27 cellular contexts compared by ENCODE assay signal in the genomic region with DNA sequence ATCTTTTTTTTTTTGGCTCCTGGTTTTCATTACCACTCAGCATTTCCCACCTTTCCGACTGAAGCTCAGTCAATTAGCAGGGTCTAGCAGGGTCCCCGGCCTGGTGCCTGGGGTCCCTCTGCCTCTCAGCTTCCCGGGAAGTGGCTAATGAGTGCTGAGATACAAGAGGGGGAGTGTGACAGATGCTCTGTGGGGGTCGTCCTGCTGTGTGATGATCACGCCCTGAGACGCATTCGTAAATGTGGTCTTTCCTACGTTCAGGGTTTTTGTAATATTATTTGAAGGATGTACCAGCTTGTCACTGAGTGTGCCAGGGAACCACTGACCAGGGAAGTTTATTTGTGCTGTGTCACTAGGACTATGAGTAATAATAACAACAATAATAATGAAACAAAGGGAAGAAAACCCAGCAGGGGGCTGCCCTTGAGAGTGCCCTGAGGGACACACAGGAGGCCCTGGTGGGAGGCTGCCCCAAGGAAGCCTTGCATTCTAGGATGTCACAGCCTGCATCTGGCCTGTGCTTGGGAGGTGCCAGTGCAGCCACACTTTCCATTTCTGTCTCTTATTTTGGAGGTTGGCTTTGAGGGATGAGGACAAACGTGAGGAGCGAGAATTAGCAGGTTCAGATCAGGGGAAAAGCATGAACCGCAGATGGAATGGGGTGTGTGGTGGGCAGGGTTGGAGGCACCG.
DNase-seq lines count a peak whose midpoint lies in the region; ATAC-seq, FAIRE-seq and TF ChIP-seq lines count a peak whose summit lies in the region.
"Had no signal": no experiment of that assay in that cellular context is flagged by ENCODE, and none has a peak within 500 bp of the region (broad histone marks: within the 10 kb centered on the region; RNA-seq: fewer than 3 reads in every experiment).

No MANE protein-coding gene starts in this region.

- BruUV-seq in HepG2 (replicated peaks; lab: Mats Ljungman, UMichigan), result no TSS peak

- no peak for TF ChIP-seq RAD21 in HepG2 (CRISPR knock-in tag; IDR thresholded peaks at IDR 0.05)

- no peak overlapping the region for H3K27ac Mint-ChIP-seq in activated T-cell treated with anti-CD3 and anti-CD28 coated beads, Interleukin-2, amount 50 U/mL, for 24 hours
- peak overlapping the region; percentile 58 for H3K27ac Mint-ChIP-seq in type B pancreatic cell
- H3K27ac Mint-ChIP-seq: activated T-helper 1 cell treated with anti-CD3 and anti-CD28 coated beads, Interleukin-12 subunit alpha, Interleukin-12 subunit beta, Interleukin-2, Interleukin-4 antibody, amounts not matched to agents 30 ng/mL and 10 ng/mL and 1 ng/mL, durations not matched to agents 14 hours and 24 hours and 36 hours; progenitor cell of endocrine pancreas; T-cell had no signal

- no peaks in the 10 kb centered on the region for H3K4me1 Mint-ChIP-seq in activated T-cell treated with anti-CD3 and anti-CD28 coated beads, Interleukin-2, amount 50 U/mL, for 24 hours (ENCODE audit: low read depth)
- no peaks in the 10 kb centered on the region for H3K4me1 Mint-ChIP-seq in activated T-cell treated with anti-CD3 and anti-CD28 coated beads, Interleukin-2, amount 50 U/mL, for 4 hours (ENCODE audit: low read depth)
- H3K4me1 Mint-ChIP-seq in type B pancreatic cell (ENCODE audit: unreplicated experiment), result peaks cover 14% of the 10 kb centered on the region
- H3K4me1 Mint-ChIP-seq: T-cell had no signal

- no peaks in the 10 kb centered on the region for H3K9me3 ChIP-seq in HepG2 (ENCODE audit: low read length)
- H3K9me3 ChIP-seq in prostate gland, result no peaks in the 10 kb centered on the region

- ATAC-seq in activated T-cell treated with anti-CD3 and anti-CD28 coated beads, Interleukin-2, amount 50 U/mL, for 4 hours, result no peak
- ATAC-seq in HepG2, result peak; percentile 15; the same call in 2 of the 3 replicates
- ATAC-seq: T-cell had no signal

- no peaks in the 10 kb centered on the region for H3K79me2 ChIP-seq in HepG2 (ENCODE audit: insufficient read depth, low read length)

- no peak overlapping the region for H3K9ac ChIP-seq in HepG2 (ENCODE audit: insufficient read depth, low read depth, low read length)
- H3K9ac ChIP-seq: KMS-11 had no signal

- WGBS in HepG2 (ENCODE audit: low lambda C conversion rate), result 32% methylated on average over 12 of the region's 12 CpGs
- WGBS in prostate gland, result 80% methylated on average over 12 of the region's 12 CpGs

- peak overlapping the region; percentile 29 for H3K4me2 ChIP-seq in HepG2 (ENCODE audit: low read depth, low read length)
- H3K4me2 ChIP-seq: KMS-11 had no signal

- in situ Hi-C loops in HepG2 (cut with HindIII; ENCODE audit: extremely low pct_ligation_motif_present, low pct_unique_long_range_greater_than_20kb), result no loop called here

- TF ChIP-seq POLR2A in HepG2 (IDR thresholded peaks at IDR 0.05; ENCODE audit: insufficient read depth in 1 of 2, low read depth in 2 of 2, low read length in 2 of 2) (no peak), prostate gland (IDR thresholded peaks at IDR 0.05) (no peak)

- FAIRE-seq in HepG2 (lab: Jason Lieb, UNC), result no peak
- FAIRE-seq: GM12891, TTC549, urothelium cell line had no signal

- TF ChIP-seq EP300 in HepG2 (IDR thresholded peaks at IDR 0.05; ENCODE audit: low read depth in 2 of 2, low read length in 2 of 2), result no peak
- TF ChIP-seq EP300 in HepG2 (CRISPR knock-in tag; IDR thresholded peaks at IDR 0.05; ENCODE audit: borderline replicate concordance), result no peak

- CTCF ChIA-PET in HepG2 (lab: Yijun Ruan, JAX; ENCODE audit: low intra/inter-chr PET ratio, low total read pairs), result no interaction called here

- H3K4me3 ChIP-seq in HepG2 (replicated peaks in 1 of 3; ENCODE audit: insufficient read depth in 1 of 3, low read depth in 2 of 3, low read length in 3 of 3) (peak overlapping the region in 1 of 3 experiments; percentile 24; a peak in 1 of 6 replicates), prostate gland (no peak overlapping the region)
- H3K4me3 ChIP-seq: dorsolateral prefrontal cortex, lung had no signal

- no peaks in the 10 kb centered on the region for H3K27me3 Mint-ChIP-seq in activated T-cell treated with anti-CD3 and anti-CD28 coated beads, Interleukin-2, amount 50 U/mL, for 24 hours
- peaks cover 19% of the 10 kb centered on the region for H3K27me3 Mint-ChIP-seq in activated T-cell treated with anti-CD3 and anti-CD28 coated beads, Interleukin-2, amount 50 U/mL, for 4 hours (ENCODE audit: low read depth)
- H3K27me3 Mint-ChIP-seq in type B pancreatic cell, result peaks cover 22% of the 10 kb centered on the region

- H3K4me1 ChIP-seq in HepG2 (ENCODE audit: insufficient read depth, low read length) (peaks cover 13% of the 10 kb centered on the region), prostate gland (replicated peaks) (no peaks in the 10 kb centered on the region)

- H3K36me3 Mint-ChIP-seq in activated T-cell treated with anti-CD3 and anti-CD28 coated beads, Interleukin-2, amount 50 U/mL, for 24 hours (ENCODE audit: low read depth), result no peaks in the 10 kb centered on the region
- no peaks in the 10 kb centered on the region for H3K36me3 Mint-ChIP-seq in activated T-cell treated with anti-CD3 and anti-CD28 coated beads, Interleukin-2, amount 50 U/mL, for 4 hours (ENCODE audit: insufficient read depth)
- no peaks in the 10 kb centered on the region for H3K36me3 Mint-ChIP-seq in type B pancreatic cell
- H3K36me3 Mint-ChIP-seq: T-cell had no signal

- H3K9me3 Mint-ChIP-seq in activated T-cell treated with anti-CD3 and anti-CD28 coated beads, Interleukin-2, amount 50 U/mL, for 24 hours, result no peaks in the 10 kb centered on the region
- no peaks in the 10 kb centered on the region for H3K9me3 Mint-ChIP-seq in activated T-cell treated with anti-CD3 and anti-CD28 coated beads, Interleukin-2, amount 50 U/mL, for 4 hours
- H3K9me3 Mint-ChIP-seq in type B pancreatic cell, result no peaks in the 10 kb centered on the region
- H3K9me3 Mint-ChIP-seq: activated T-helper 1 cell treated with anti-CD3 and anti-CD28 coated beads, Interleukin-12 subunit alpha, Interleukin-12 subunit beta, Interleukin-2, Interleukin-4 antibody, amounts not matched to agents 30 ng/mL and 10 ng/mL and 1 ng/mL, durations not matched to agents 14 hours and 24 hours and 36 hours; T-cell had no signal

- intact Hi-C loops in HepG2 (cut with micrococcal nuclease; ENCODE audit: unreplicated experiment) (no loop called here), prostate gland (cut with DNase I) (no loop called here)

- H3K36me3 ChIP-seq in HepG2 (replicated peaks in 1 of 2; ENCODE audit: control insufficient read depth in 1 of 2, insufficient read depth in 2 of 2, low read length in 2 of 2) (no peaks in the 10 kb centered on the region), prostate gland (no peaks in the 10 kb centered on the region)

- POLR2A ChIA-PET in HepG2 (lab: Yijun Ruan, JAX), result no interaction called here

- no peak overlapping the region for H3K27ac ChIP-seq in HepG2 (ENCODE audit: extremely low read length, insufficient read depth, low read length)
- H3K27ac ChIP-seq in prostate gland, result no peak overlapping the region
- H3K27ac ChIP-seq: dorsolateral prefrontal cortex, KMS-11 had no signal

- no peak overlapping the region for H3K4me3 Mint-ChIP-seq in activated T-cell treated with anti-CD3 and anti-CD28 coated beads, Interleukin-2, amount 50 U/mL, for 24 hours
- no peak overlapping the region for H3K4me3 Mint-ChIP-seq in activated T-cell treated with anti-CD3 and anti-CD28 coated beads, Interleukin-2, amount 50 U/mL, for 4 hours
- peak overlapping the region; percentile 7 for H3K4me3 Mint-ChIP-seq in type B pancreatic cell
- H3K4me3 Mint-ChIP-seq: activated T-helper 1 cell treated with anti-CD3 and anti-CD28 coated beads, Interleukin-12 subunit alpha, Interleukin-12 subunit beta, Interleukin-2, Interleukin-4 antibody, amounts not matched to agents 30 ng/mL and 10 ng/mL and 1 ng/mL, durations not matched to agents 14 hours and 24 hours and 36 hours; T-cell had no signal

- H3K27me3 ChIP-seq in HepG2 (ENCODE audit: control insufficient read depth in 1 of 2, insufficient read depth in 2 of 2, low read length in 2 of 2) (peaks cover 12 to 78% of the 10 kb centered on the region in 2 experiments; a peak in 4 of 5 replicates), prostate gland (replicated peaks; ENCODE audit: insufficient read depth) (no peaks in the 10 kb centered on the region)

- no peak overlapping the region for H2AFZ ChIP-seq in HepG2 (ENCODE audit: low read length)

- peak; percentile 2 for DNase-seq in activated T-cell treated with anti-CD3 and anti-CD28 coated beads, Interleukin-2, amount 50 U/mL, for 24 hours
- DNase-seq in activated T-cell treated with anti-CD3 and anti-CD28 coated beads, Interleukin-2, amount 50 U/mL, for 4 hours, result no peak
- DNase-seq in M059J (ENCODE audit: low read depth), result peak; percentile 2
- DNase-seq in HepG2 (ENCODE audit: low spot score), result no peak
- DNase-seq in type B pancreatic cell (ENCODE audit: extremely low spot score, unreplicated experiment), result no peak
- DNase-seq in prostate gland (ENCODE audit: low spot score), result no peak
- DNase-seq in NAMALWA (ENCODE audit: low spot score), result no peak
- no peak for DNase-seq in NCI-H2227 treated with DMSO at 0.1 percent for 48 hours (lab: John Stamatoyannopoulos, UW)
- DNase-seq: activated CD4-positive, alpha-beta T cell treated with anti-CD3 and anti-CD28 coated beads for 1 hour; activated naive CD4-positive, alpha-beta T cell treated with anti-CD3 and anti-CD28 coated beads, Interleukin-2, amount 50 U/mL, for 16 hours; amygdala; C1 segment of cervical spinal cord; Calu3; MV-4-11; NCI-H1694; NCI-H2171; NCI-H524; NK-92 treated with Interleukin-12 subunit alpha and Interleukin-12 subunit beta, amount 100 ng/mL, for 24 hours; T-cell had no signal

- H4K20me1 ChIP-seq in HepG2 (ENCODE audit: insufficient read depth, low read length), result no peaks in the 10 kb centered on the region

- TF ChIP-seq CTCF in HepG2 (CRISPR knock-in tag; IDR thresholded peaks at IDR 0.05), result no peak
- no peak for TF ChIP-seq CTCF in type B pancreatic cell (conservative IDR thresholded peaks at IDR 0.05)
- no peak for TF ChIP-seq CTCF in prostate gland (IDR thresholded peaks at IDR 0.05)

TF ChIP-seq in HepG2, 621 proteins besides CTCF, POLR2A, EP300 and RAD21 (continues in another document):
- TF ChIP-seq ISX (CRISPR knock-in tag; conservative IDR thresholded peaks at IDR 0.05) (no peak), ZNF543 (CRISPR knock-in tag; IDR thresholded peaks at IDR 0.05) (no peak), RORA (CRISPR knock-in tag; IDR thresholded peaks at IDR 0.05) (no peak), HDAC1 (CRISPR knock-in tag; IDR thresholded peaks at IDR 0.05) (no peak), ZNF12 (CRISPR knock-in tag; IDR thresholded peaks at IDR 0.05) (no peak)
- TF ChIP-seq, protein P1, sequence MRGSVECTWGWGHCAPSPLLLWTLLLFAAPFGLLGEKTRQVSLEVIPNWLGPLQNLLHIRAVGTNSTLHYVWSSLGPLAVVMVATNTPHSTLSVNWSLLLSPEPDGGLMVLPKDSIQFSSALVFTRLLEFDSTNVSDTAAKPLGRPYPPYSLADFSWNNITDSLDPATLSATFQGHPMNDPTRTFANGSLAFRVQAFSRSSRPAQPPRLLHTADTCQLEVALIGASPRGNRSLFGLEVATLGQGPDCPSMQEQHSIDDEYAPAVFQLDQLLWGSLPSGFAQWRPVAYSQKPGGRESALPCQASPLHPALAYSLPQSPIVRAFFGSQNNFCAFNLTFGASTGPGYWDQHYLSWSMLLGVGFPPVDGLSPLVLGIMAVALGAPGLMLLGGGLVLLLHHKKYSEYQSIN (CRISPR knock-in tag; IDR thresholded peaks at IDR 0.05; ENCODE audit: borderline replicate concordance), result no peak

Comparison
In these comparisons a context has a peak if more than half of its experiments do, and no peak if none do; other contexts are left out.
1. DNase-seq: peak in activated T-cell treated with anti-CD3 and anti-CD28 coated beads, Interleukin-2, amount 50 U/mL, for 24 hours (single experiment) and M059J (single experiment); none in activated T-cell treated with anti-CD3 and anti-CD28 coated beads, Interleukin-2, amount 50 U/mL, for 4 hours (single experiment), HepG2 (single experiment), type B pancreatic cell (single experiment), prostate gland (single experiment), NAMALWA (single experiment) and NCI-H2227 treated with DMSO at 0.1 percent for 48 hours (single experiment).